In genomic region chr11:12838463-12839120, GRCh38 we compare ENCODE assay signal across 18 cellular contexts.
DNase-seq lines count a peak whose midpoint lies in the region; ATAC-seq and TF ChIP-seq lines count a peak whose summit lies in the region.
"Had no signal": no experiment of that assay in that cellular context is flagged by ENCODE, and none has a peak within 500 bp of the region (broad histone marks: within the 10 kb centered on the region; RNA-seq: fewer than 3 reads in every experiment).

No MANE protein-coding gene starts in this region.

- H3K36me3 Mint-ChIP-seq in T-helper 2 cell treated with Interferon-gamma antibody and Interleukin-4, amounts not matched to agents 5 μg/mL and 100 μg/mL, for 36 hours (ENCODE audit: low read depth) = no peaks in the 10 kb centered on the region
- H3K36me3 Mint-ChIP-seq: activated naive CD4-positive, alpha-beta T cell treated with anti-CD3 and anti-CD28 coated beads, Interleukin-2, amount 50 U/mL, for 72 hours had no signal

- TF ChIP-seq CTCF in fibroblast of villous mesenchyme (IDR thresholded peaks at IDR 0.05; ENCODE audit: insufficient read depth, low read depth, low read length) (no peak), omental fat pad (IDR thresholded peaks at IDR 0.05) (no peak)

- ATAC-seq in GM21723 (IDR thresholded peaks at IDR 0.05; ENCODE audit: unreplicated experiment) = no peak
- ATAC-seq in omental fat pad (ENCODE audit: low FRiP score) = no peak
- ATAC-seq: activated naive CD4-positive, alpha-beta T cell treated with anti-CD3 and anti-CD28 coated beads, Interleukin-2, amount 50 U/mL, for 72 hours; pancreas; stimulated activated naive CD8-positive, alpha-beta T cell treated with anti-CD3 and anti-CD28 coated beads, Interleukin-15, Interleukin-2, amounts not matched to agents 100 U/mL and 50 U/mL, for 24 hours had no signal

- DNase-seq in GM04503 (ENCODE audit: low read depth) (peak; percentile 76), fibroblast of villous mesenchyme (ENCODE audit: low read depth) (peak; percentile 91), NCI-H146 (lab: John Stamatoyannopoulos, UW) (no peak), germinal center (ENCODE audit: low spot score) (no peak), omental fat pad (ENCODE audit: low spot score) (no peak)
- no peak for DNase-seq in T-helper 2 cell treated with Interferon-gamma antibody and Interleukin-4, amounts not matched to agents 5 μg/mL and 100 μg/mL, for 36 hours (ENCODE audit: low spot score)
- DNase-seq: CD4-positive, alpha-beta T cell; GF-D8; hippocampal formation; NCI-H1694; pancreas; stimulated activated CD4-positive, alpha-beta T cell treated with anti-CD3 and anti-CD28 coated beads, Interleukin-4, amount 100 ng/mL, for 24 hours; stimulated activated naive CD8-positive, alpha-beta T cell treated with anti-CD3 and anti-CD28 coated beads, Interleukin-15, Interleukin-2, amounts not matched to agents 100 U/mL and 50 U/mL, for 24 hours; WERI-Rb-1 had no signal

- peaks cover 14% of the 10 kb centered on the region for H3K4me1 Mint-ChIP-seq in T-helper 2 cell treated with Interferon-gamma antibody and Interleukin-4, amounts not matched to agents 5 μg/mL and 100 μg/mL, for 36 hours (ENCODE audit: low read depth)

- H3K27me3 Mint-ChIP-seq in T-helper 2 cell treated with Interferon-gamma antibody and Interleukin-4, amounts not matched to agents 5 μg/mL and 100 μg/mL, for 36 hours (ENCODE audit: low read depth) = peaks cover 32% of the 10 kb centered on the region

- peak overlapping the region in 16 of 21 experiments; percentile 0 to 81 (median 54) for H3K27ac ChIP-seq in skin epidermis
- H3K27ac ChIP-seq: WERI-Rb-1 had no signal

- no peaks in the 10 kb centered on the region for H3K9me3 Mint-ChIP-seq in T-helper 2 cell treated with Interferon-gamma antibody and Interleukin-4, amounts not matched to agents 5 μg/mL and 100 μg/mL, for 36 hours
- H3K9me3 Mint-ChIP-seq: CD4-positive, alpha-beta T cell; dendritic cell treated with granulocyte-macrophage colony-stimulating factor and Interleukin-4, amounts not matched to agents 40 ng/mL and 50 ng/mL, for 4 days had no signal

- H3K4me3 Mint-ChIP-seq in T-helper 2 cell treated with Interferon-gamma antibody and Interleukin-4, amounts not matched to agents 5 μg/mL and 100 μg/mL, for 36 hours = peak overlapping the region; percentile 44
- H3K4me3 Mint-ChIP-seq: CD4-positive, alpha-beta T cell; dendritic cell treated with granulocyte-macrophage colony-stimulating factor and Interleukin-4, amounts not matched to agents 40 ng/mL and 50 ng/mL, for 4 days had no signal

- H3K27ac Mint-ChIP-seq in T-helper 2 cell treated with Interferon-gamma antibody and Interleukin-4, amounts not matched to agents 5 μg/mL and 100 μg/mL, for 36 hours = no peak overlapping the region
- H3K27ac Mint-ChIP-seq: activated naive CD4-positive, alpha-beta T cell treated with anti-CD3 and anti-CD28 coated beads, Interleukin-2, amount 50 U/mL, for 72 hours; CD4-positive, alpha-beta T cell; dendritic cell treated with granulocyte-macrophage colony-stimulating factor and Interleukin-4, amounts not matched to agents 40 ng/mL and 50 ng/mL, for 4 days had no signal

- H3K4me3 ChIP-seq in fibroblast of villous mesenchyme (ENCODE audit: low read depth, low read length) = no peak overlapping the region
- H3K4me3 ChIP-seq in skin epidermis = peak overlapping the region in 2 of 7 experiments; percentile 6 to 20
- H3K4me3 ChIP-seq: pancreas had no signal

Comparison
In these comparisons a context has a peak if more than half of its experiments do, and no peak if none do; other contexts are left out.
1. DNase-seq: peak in GM04503 (single experiment) and fibroblast of villous mesenchyme (single experiment); none in T-helper 2 cell treated with Interferon-gamma antibody and Interleukin-4, amounts not matched to agents 5 μg/mL and 100 μg/mL, for 36 hours (single experiment), NCI-H146 (single experiment), germinal center (single experiment) and omental fat pad (single experiment).